In genomic region chr12:11171145-11171952, GRCh38 we compare ENCODE assay signal across 1 cellular context.
TF ChIP-seq lines count a peak whose summit lies in the region.

Gene SMIM10L1 (plus strand): TSS chr12:11171194. CDS start chr12:11171357, 163 bp downstream.

TF ChIP-seq in K562, 482 proteins besides CTCF, POLR2A, EP300 and RAD21 (continued from another document and continues in another):
- TF ChIP-seq ZBTB33 (CRISPR knock-in tag; IDR thresholded peaks at IDR 0.05) (no peak), ZNF644 (tag; IDR thresholded peaks at IDR 0.05; ENCODE audit: low read depth) (no peak), HSF4 (CRISPR knock-in tag; IDR thresholded peaks at IDR 0.05; ENCODE audit: borderline replicate concordance) (no peak), MCM7 (IDR thresholded peaks at IDR 0.05) (no peak), SIN3B (IDR thresholded peaks at IDR 0.05; ENCODE audit: low read depth) (0 out of 2 replicates have a peak, but pooled peaks have one; percentile 7), NONO (IDR thresholded peaks at IDR 0.05; ENCODE audit: low read depth in 2 of 2, low read length in 1 of 2) (peak in 1 of 2 experiments; percentile 68; a peak in 2 of 4 replicates), TAF15 (IDR thresholded peaks at IDR 0.05; ENCODE audit: low read depth, low read length) (no peak), ZNF707 (CRISPR knock-in tag; conservative IDR thresholded peaks at IDR 0.05) (no peak), ZKSCAN8 (CRISPR knock-in tag; IDR thresholded peaks at IDR 0.05) (no peak), ZBTB49 (CRISPR knock-in tag; IDR thresholded peaks at IDR 0.05; ENCODE audit: borderline replicate concordance) (no peak), ZNF586 (CRISPR knock-in tag; conservative IDR thresholded peaks at IDR 0.05) (no peak), MLX (CRISPR knock-in tag; conservative IDR thresholded peaks at IDR 0.05) (no peak), CHAMP1 (IDR thresholded peaks at IDR 0.05) (no peak), ZFP36 (IDR thresholded peaks at IDR 0.05; ENCODE audit: low read depth, low read length, partially characterized antibody) (no peak), ZNF717 (CRISPR knock-in tag; IDR thresholded peaks at IDR 0.05) (no peak), SRSF1 (IDR thresholded peaks at IDR 0.05; ENCODE audit: low read depth, low read length) (no peak), ZNF318 (IDR thresholded peaks at IDR 0.05; ENCODE audit: borderline replicate concordance in 1 of 2, low read depth in 1 of 2) (no peak), TGIF2 (CRISPR knock-in tag; IDR thresholded peaks at IDR 0.05) (no peak), ELK1 (CRISPR knock-in tag; IDR thresholded peaks at IDR 0.05) (no peak), ZNF592 (IDR thresholded peaks at IDR 0.05) (no peak), ZBTB12 (CRISPR knock-in tag; IDR thresholded peaks at IDR 0.05) (no peak), PYGO2 (tag; IDR thresholded peaks at IDR 0.05) (no peak), TFAP4 (CRISPR knock-in tag; IDR thresholded peaks at IDR 0.05; ENCODE audit: borderline replicate concordance) (peak; percentile 53; the same call in 1 of the 2 replicates), GATA2 (CRISPR knock-in tag; IDR thresholded peaks at IDR 0.05) (no peak), ATF1 (CRISPR knock-in tag; IDR thresholded peaks at IDR 0.05) (no peak), ATF1 (tag; IDR thresholded peaks at IDR 0.05) (peak; percentile 47), RBBP5 (IDR thresholded peaks at IDR 0.05; ENCODE audit: borderline replicate concordance, insufficient read depth, low read length, poor library complexity, severe bottlenecking) (peak; percentile 84), ZNF274 (IDR thresholded peaks at IDR 0.05; ENCODE audit: borderline replicate concordance, low read depth, low read length) (no peak), ZNF76 (CRISPR knock-in tag; IDR thresholded peaks at IDR 0.05; ENCODE audit: borderline replicate concordance) (no peak)
